ENCODE assay signal across 19 cellular contexts in the genomic region with DNA sequence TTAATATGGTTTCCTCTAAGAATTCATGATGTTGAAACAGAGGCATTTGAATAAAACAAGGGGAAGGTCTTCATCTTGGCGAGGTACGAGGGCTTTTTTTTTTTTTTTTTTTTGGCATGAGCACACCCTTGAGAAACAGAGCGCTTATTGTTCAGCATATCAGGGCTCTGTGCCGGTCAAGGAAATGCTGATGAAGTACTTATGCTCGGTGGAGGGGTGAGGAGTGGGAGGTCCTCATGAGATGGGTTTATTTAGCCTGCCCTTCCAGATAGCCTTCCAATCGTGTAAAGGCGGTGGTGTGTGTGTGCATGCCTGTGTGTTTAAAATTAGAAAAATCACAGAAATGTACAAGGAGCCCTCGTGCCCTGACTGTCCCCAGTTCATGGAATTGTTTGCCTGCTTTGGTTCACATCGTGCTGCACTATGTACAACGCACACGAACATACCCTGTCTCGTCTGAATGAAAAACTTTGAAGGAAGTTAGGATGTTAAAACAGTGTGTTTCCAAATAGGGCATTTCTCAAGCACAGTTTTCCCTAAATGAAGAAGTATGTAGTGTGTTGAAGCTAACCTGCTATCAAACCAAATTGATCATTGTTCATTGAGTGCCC.
A peak's percentile ranks its signal among the peaks of the same experiment; 100 is the strongest.
DNase-seq lines count a peak whose midpoint lies in the region; ATAC-seq and TF ChIP-seq lines count a peak whose summit lies in the region.
"Had no signal": no experiment of that assay in that cellular context is flagged by ENCODE, and none has a peak within 500 bp of the region (broad histone marks: within the 10 kb centered on the region; RNA-seq: fewer than 3 reads in every experiment).

No MANE protein-coding gene starts in this region.

- H3K9me2 ChIP-seq in GM23338 (ENCODE audit: insufficient read depth) = 0 out of 2 replicates have a peak, but pooled peaks cover 5% of the 10 kb centered on the region

- H3K4me3 ChIP-seq in GM23338 (no peak overlapping the region), left lung (no peak overlapping the region), testis (no peak overlapping the region)
- H3K4me3 ChIP-seq: SJSA1 had no signal

- no peak for DNase-seq in GM23338 (ENCODE audit: low spot score)
- peak; percentile 67 for DNase-seq in SK-MEL-5 (ENCODE audit: low read depth, low spot score)
- DNase-seq in left lung = no peak
- DNase-seq in testis = peak; percentile 52
- DNase-seq in NCI-H1105 (lab: John Stamatoyannopoulos, UW) = no peak
- no peak for DNase-seq in retina
- DNase-seq in activated CD8-positive, alpha-beta memory T cell treated with anti-CD3 and anti-CD28 coated beads for 24 hours = no peak
- DNase-seq: activated CD8-positive, alpha-beta memory T cell treated with anti-CD3 and anti-CD28 coated beads, Interleukin-2, amount 50 U/mL, for 48 hours; activated naive CD8-positive, alpha-beta T cell treated with anti-CD3 and anti-CD28 coated beads for 36 hours; DMS79 treated with DMSO at 0.1 percent for 48 hours; effector memory CD4-positive, alpha-beta T cell; Kasumi-1; natural killer cell; NCI-H1105 treated with DMSO at 0.1 percent for 48 hours; NCI-H2029 treated with DMSO at 0.1 percent for 48 hours; NCI-H446; posterior cingulate gyrus had no signal

- H3K4me1 ChIP-seq in GM23338 (ENCODE audit: insufficient read depth) (peaks cover 14% of the 10 kb centered on the region), left lung (peaks cover 0 to 20% of the 10 kb centered on the region in 2 donors), testis (peaks cover 6% of the 10 kb centered on the region)
- H3K4me1 ChIP-seq: SJSA1 had no signal

- H3K9me3 ChIP-seq in left lung = no peaks in the 10 kb centered on the region
- no peaks in the 10 kb centered on the region for H3K9me3 ChIP-seq in testis
- H3K9me3 ChIP-seq: SJSA1 had no signal

- H2AFZ ChIP-seq in GM23338 = 0 out of 2 replicates have a peak overlapping the region, but pooled peaks have one; percentile 40

- H3K27ac Mint-ChIP-seq in GM23338 = no peak overlapping the region
- H3K27ac Mint-ChIP-seq: activated naive CD8-positive, alpha-beta T cell treated with anti-CD3 and anti-CD28 coated beads for 36 hours; natural killer cell; stimulated activated memory B cell treated with anti-CD40 and anti-IgM and Interleukin-4, amounts not matched to agents 10 μg/mL and 1 μg/mL and 100 μg/mL, for 72 hours had no signal

- no peak overlapping the region for H3K4me3 Mint-ChIP-seq in GM23338
- H3K4me3 Mint-ChIP-seq: activated naive CD8-positive, alpha-beta T cell treated with anti-CD3 and anti-CD28 coated beads for 36 hours; natural killer cell; stimulated activated memory B cell treated with anti-CD40 and anti-IgM and Interleukin-4, amounts not matched to agents 10 μg/mL and 1 μg/mL and 100 μg/mL, for 72 hours had no signal

- H3K27me3 ChIP-seq in GM23338 (ENCODE audit: insufficient read depth) (peaks cover 15% of the 10 kb centered on the region), left lung (no peaks in the 10 kb centered on the region), testis (no peaks in the 10 kb centered on the region)
- H3K27me3 ChIP-seq: SJSA1 had no signal

- no peak for TF ChIP-seq CTCF in GM23338 (conservative IDR thresholded peaks at IDR 0.05; ENCODE audit: low read depth in 2 of 2)
- no peak for TF ChIP-seq CTCF in left lung (IDR thresholded peaks at IDR 0.05)
- TF ChIP-seq CTCF in testis (IDR thresholded peaks at IDR 0.05) = no peak

- no peaks in the 10 kb centered on the region for H3K36me3 Mint-ChIP-seq in GM23338 (ENCODE audit: low read depth)
- H3K36me3 Mint-ChIP-seq: activated naive CD8-positive, alpha-beta T cell treated with anti-CD3 and anti-CD28 coated beads for 36 hours; natural killer cell; stimulated activated memory B cell treated with anti-CD40 and anti-IgM and Interleukin-4, amounts not matched to agents 10 μg/mL and 1 μg/mL and 100 μg/mL, for 72 hours had no signal

- H3K9me3 Mint-ChIP-seq in GM23338 = no peaks in the 10 kb centered on the region
- H3K9me3 Mint-ChIP-seq: activated naive CD8-positive, alpha-beta T cell treated with anti-CD3 and anti-CD28 coated beads for 36 hours; natural killer cell; stimulated activated memory B cell treated with anti-CD40 and anti-IgM and Interleukin-4, amounts not matched to agents 10 μg/mL and 1 μg/mL and 100 μg/mL, for 72 hours had no signal

- peaks cover 19% of the 10 kb centered on the region for H3K27me3 Mint-ChIP-seq in GM23338 (ENCODE audit: insufficient read depth, low read depth, poor library complexity)

- WGBS in testis, 2 donors = 24 to 34% methylated on average over 12 of the region's 12 CpGs

- no peaks in the 10 kb centered on the region for H3F3A ChIP-seq in GM23338 (replicated peaks; ENCODE audit: low read depth)

- no peaks in the 10 kb centered on the region for H4K20me1 ChIP-seq in GM23338 (replicated peaks; ENCODE audit: insufficient read depth)

- intact Hi-C loops in left lung (cut with DNase I) (no loop called here), testis (cut with DNase I; ENCODE audit: low total_unique reads) (no loop called here)

- ATAC-seq in GM23338 (no peak), left lung (peak; percentile 61)
- ATAC-seq: natural killer cell; stimulated activated memory B cell treated with anti-CD40 and anti-IgM and Interleukin-4, amounts not matched to agents 10 μg/mL and 1 μg/mL and 100 μg/mL, for 72 hours had no signal

- H3K4me2 ChIP-seq in GM23338 = no peak overlapping the region

- no peaks in the 10 kb centered on the region for H3K36me3 ChIP-seq in GM23338 (ENCODE audit: insufficient read depth)
- no peaks in the 10 kb centered on the region for H3K36me3 ChIP-seq in left lung
- H3K36me3 ChIP-seq in testis (ENCODE audit: low read depth, missing control alignments) = no peaks in the 10 kb centered on the region
- H3K36me3 ChIP-seq: SJSA1 had no signal

- no peaks in the 10 kb centered on the region for H3K79me2 ChIP-seq in GM23338 (replicated peaks; ENCODE audit: insufficient read depth)

- peaks cover 32% of the 10 kb centered on the region for H3K4me1 Mint-ChIP-seq in GM23338
- H3K4me1 Mint-ChIP-seq: stimulated activated memory B cell treated with anti-CD40 and anti-IgM and Interleukin-4, amounts not matched to agents 10 μg/mL and 1 μg/mL and 100 μg/mL, for 72 hours had no signal

- in situ Hi-C loops in SK-MEL-5 (cut with HindIII; ENCODE audit: low pct_unique_long_range_greater_than_20kb, low sequenced_read_pairs) = no loop called here

- no peak overlapping the region for H3K27ac ChIP-seq in GM23338 (ENCODE audit: low read depth)
- H3K27ac ChIP-seq in left lung = peak overlapping the region in 1 of 2 donors; percentile 59
- no peak overlapping the region for H3K27ac ChIP-seq in testis
- H3K27ac ChIP-seq: SJSA1 had no signal

- no peak for TF ChIP-seq POLR2A in testis (IDR thresholded peaks at IDR 0.05)

TF ChIP-seq in GM23338, 12 proteins besides CTCF, POLR2A, EP300 and RAD21 (continues in another document):
- TF ChIP-seq NANOG (IDR thresholded peaks at IDR 0.05; ENCODE audit: borderline replicate concordance) (no peak), JUNB (IDR thresholded peaks at IDR 0.05; ENCODE audit: unreplicated experiment) (no peak), POLR2AphosphoS5 (IDR thresholded peaks at IDR 0.05; ENCODE audit: low read depth) (no peak)
- TF ChIP-seq, protein P1, sequence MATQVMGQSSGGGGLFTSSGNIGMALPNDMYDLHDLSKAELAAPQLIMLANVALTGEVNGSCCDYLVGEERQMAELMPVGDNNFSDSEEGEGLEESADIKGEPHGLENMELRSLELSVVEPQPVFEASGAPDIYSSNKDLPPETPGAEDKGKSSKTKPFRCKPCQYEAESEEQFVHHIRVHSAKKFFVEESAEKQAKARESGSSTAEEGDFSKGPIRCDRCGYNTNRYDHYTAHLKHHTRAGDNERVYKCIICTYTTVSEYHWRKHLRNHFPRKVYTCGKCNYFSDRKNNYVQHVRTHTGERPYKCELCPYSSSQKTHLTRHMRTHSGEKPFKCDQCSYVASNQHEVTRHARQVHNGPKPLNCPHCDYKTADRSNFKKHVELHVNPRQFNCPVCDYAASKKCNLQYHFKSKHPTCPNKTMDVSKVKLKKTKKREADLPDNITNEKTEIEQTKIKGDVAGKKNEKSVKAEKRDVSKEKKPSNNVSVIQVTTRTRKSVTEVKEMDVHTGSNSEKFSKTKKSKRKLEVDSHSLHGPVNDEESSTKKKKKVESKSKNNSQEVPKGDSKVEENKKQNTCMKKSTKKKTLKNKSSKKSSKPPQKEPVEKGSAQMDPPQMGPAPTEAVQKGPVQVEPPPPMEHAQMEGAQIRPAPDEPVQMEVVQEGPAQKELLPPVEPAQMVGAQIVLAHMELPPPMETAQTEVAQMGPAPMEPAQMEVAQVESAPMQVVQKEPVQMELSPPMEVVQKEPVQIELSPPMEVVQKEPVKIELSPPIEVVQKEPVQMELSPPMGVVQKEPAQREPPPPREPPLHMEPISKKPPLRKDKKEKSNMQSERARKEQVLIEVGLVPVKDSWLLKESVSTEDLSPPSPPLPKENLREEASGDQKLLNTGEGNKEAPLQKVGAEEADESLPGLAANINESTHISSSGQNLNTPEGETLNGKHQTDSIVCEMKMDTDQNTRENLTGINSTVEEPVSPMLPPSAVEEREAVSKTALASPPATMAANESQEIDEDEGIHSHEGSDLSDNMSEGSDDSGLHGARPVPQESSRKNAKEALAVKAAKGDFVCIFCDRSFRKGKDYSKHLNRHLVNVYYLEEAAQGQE (IDR thresholded peaks at IDR 0.05; ENCODE audit: unreplicated experiment) = no peak

Comparison
In these comparisons a context has a peak if more than half of its experiments do, and no peak if none do; other contexts are left out.
1. DNase-seq: peak in SK-MEL-5 (single experiment) and testis (single experiment); none in GM23338 (single experiment), left lung (0 of 2), NCI-H1105 (single experiment), retina (single experiment) and activated CD8-positive, alpha-beta memory T cell treated with anti-CD3 and anti-CD28 coated beads for 24 hours (single experiment).